In the genomic region with DNA sequence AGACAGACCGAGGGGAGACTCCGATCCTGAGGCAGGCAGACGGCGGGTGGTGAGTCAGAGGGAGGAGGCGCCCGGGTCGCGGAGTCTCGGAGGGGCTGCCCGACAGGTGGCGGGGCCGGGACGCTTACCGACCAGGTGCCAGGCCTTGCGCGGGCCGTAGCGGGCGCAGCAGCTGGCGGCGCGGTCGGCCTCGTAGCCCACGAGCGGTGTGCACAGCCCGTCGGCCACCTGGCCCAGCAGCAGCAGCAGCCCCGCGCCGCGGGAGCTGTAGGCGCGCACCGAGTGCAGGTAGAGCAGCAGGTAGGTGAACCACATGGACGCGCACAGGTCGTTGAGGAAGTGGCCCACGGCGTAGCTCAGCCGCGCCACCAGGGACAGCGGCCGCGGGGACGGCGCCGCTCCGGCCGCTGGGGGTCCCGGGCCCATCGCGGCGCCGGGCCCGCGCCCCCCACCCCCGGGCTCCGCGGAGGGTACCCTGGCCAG, we compare ENCODE assay signal across 8 cellular contexts. TPM values are rescaled to one million over a fixed set of nuclear protein-coding genes. Genes with fewer than 3 reads are reported as not detected.
A peak's percentile ranks its signal among the peaks of the same experiment; 100 is the strongest.
DNase-seq lines count a peak whose midpoint lies in the region; ATAC-seq, FAIRE-seq and TF ChIP-seq lines count a peak whose summit lies in the region.

No MANE protein-coding gene starts in this region.

- H3K4me1 Mint-ChIP-seq in effector memory CD8-positive, alpha-beta T cell (ENCODE audit: low read depth in 2 of 2), result peaks cover 31 to 38% of the 10 kb centered on the region in 2 donors
- H3K4me1 Mint-ChIP-seq in natural killer cell, result peaks cover 21 to 37% of the 10 kb centered on the region in 2 donors

- ATAC-seq in GM19455 (IDR thresholded peaks at IDR 0.05; ENCODE audit: unreplicated experiment) (peak; percentile 35), natural killer cell (peak; percentile 22 to 50 (median 38))
- ATAC-seq in effector memory CD8-positive, alpha-beta T cell (replicated peaks), result peak; percentile 35

- intact Hi-C loops in natural killer cell (cut with micrococcal nuclease), result no loop called here

- TF ChIP-seq EP300 in suprapubic skin (IDR thresholded peaks at IDR 0.05), result no peak

- peak overlapping the region; percentile 72 for H3K4me3 ChIP-seq in BJ (ENCODE audit: low read depth, low read length)
- H3K4me3 ChIP-seq in Jurkat, Clone E6-1 (ENCODE audit: low read length), result peak overlapping the region; percentile 68
- peak overlapping the region; percentile 92 for H3K4me3 ChIP-seq in suprapubic skin

- no peaks in the 10 kb centered on the region for H3K27me3 Mint-ChIP-seq in effector memory CD8-positive, alpha-beta T cell
- no peaks in the 10 kb centered on the region for H3K27me3 Mint-ChIP-seq in natural killer cell (ENCODE audit: low read depth in 2 of 2)

- H3K27me3 ChIP-seq in BJ (ENCODE audit: control insufficient read depth, insufficient read depth, low read length) (no peaks in the 10 kb centered on the region), suprapubic skin (no peaks in the 10 kb centered on the region)

- H3K36me3 ChIP-seq in BJ (ENCODE audit: control insufficient read depth, insufficient read depth, low read length), result no peaks in the 10 kb centered on the region
- no peaks in the 10 kb centered on the region for H3K36me3 ChIP-seq in suprapubic skin

- peak overlapping the region; percentile 88 for H3K27ac ChIP-seq in suprapubic skin

- POLR2A ChIA-PET in BJ (lab: Charles Lee), result no interaction called here

- no peaks in the 10 kb centered on the region for H3K9me3 Mint-ChIP-seq in effector memory CD8-positive, alpha-beta T cell
- H3K9me3 Mint-ChIP-seq in natural killer cell, result no peaks in the 10 kb centered on the region

- no peak for DNase-seq in BJ (ENCODE audit: low read depth)
- DNase-seq in Jurkat, Clone E6-1 (ENCODE audit: low read depth, low spot score), result no peak
- peak; percentile 66 to 72 for DNase-seq in activated CD4-positive, alpha-beta T cell treated with anti-CD3 and anti-CD28 coated beads, Interleukin-2, amount 50 U/mL, for 48 hours
- peak; percentile 41 to 51 (median 46) for DNase-seq in effector memory CD8-positive, alpha-beta T cell
- peak; percentile 71 for DNase-seq in natural killer cell
- no peak for DNase-seq in suprapubic skin (ENCODE audit: low spot score in 2 of 2)
- DNase-seq in D721Med (ENCODE audit: insufficient read length, low spot score), result no peak

- TF ChIP-seq CTCF in BJ (IDR thresholded peaks at IDR 0.05; ENCODE audit: insufficient read depth, low read depth, low read length) (no peak), natural killer cell (IDR thresholded peaks at IDR 0.05) (peak; percentile 11), suprapubic skin (IDR thresholded peaks at IDR 0.05) (no peak), D721Med (IDR thresholded peaks at IDR 0.05; ENCODE audit: insufficient read depth, missing control alignments) (no peak)

- peak overlapping the region; percentile 87 to 95 for H3K4me3 Mint-ChIP-seq in effector memory CD8-positive, alpha-beta T cell
- peak overlapping the region; percentile 96 for H3K4me3 Mint-ChIP-seq in natural killer cell

- peaks cover 40% of the 10 kb centered on the region for H3K4me1 ChIP-seq in suprapubic skin

- 0% methylated on average over 4 of the region's 60 CpGs for WGBS in suprapubic skin

- no peaks in the 10 kb centered on the region for H3K9me3 ChIP-seq in suprapubic skin

- FAIRE-seq in D721Med (lab: Jason Lieb, UNC), result no peak

- TF ChIP-seq POLR2A in suprapubic skin (IDR thresholded peaks at IDR 0.05), result no peak

- peak overlapping the region; percentile 88 to 95 for H3K27ac Mint-ChIP-seq in effector memory CD8-positive, alpha-beta T cell
- H3K27ac Mint-ChIP-seq in natural killer cell, result peak overlapping the region; percentile 83 to 98

- peaks cover 24% of the 10 kb centered on the region for H3K36me3 Mint-ChIP-seq in effector memory CD8-positive, alpha-beta T cell (ENCODE audit: insufficient read depth)
- H3K36me3 Mint-ChIP-seq in natural killer cell, result no peaks in the 10 kb centered on the region

- CTCF ChIA-PET in BJ (lab: Yijun Ruan, JAX), result interaction anchor here (0.8 to 5.8 kb wide), 2 partner anchors 11 to 17 kb away, joined by 3 to 57 read pairs; no protein-coding TSS in a partner anchor

RNA-seq across cellular contexts. Expression of gene MFSD12, which starts 0.4 kb away (rescaled TPM):
- 35.0 and 54.7 TPM in 2 replicates for polyA plus RNA-seq in BJ (2011; rRNA removed)
- 41.3 and 58.2 TPM in 2 replicates for polyA minus RNA-seq in BJ (2011; rRNA and poly(A)+ RNA removed)
- 61.0 TPM for polyA plus RNA-seq in Jurkat, Clone E6-1 (2012; ENCODE audit: insufficient read depth, insufficient read length)
- total RNA-seq in natural killer cell (10 to 100 TPM; 29.8 to 34.5 (median 33.6) TPM), suprapubic skin (100 to 1,000 TPM in 2 of 4 donors, 10 to 100 TPM in 2; 60.4 to 206 (median 119) TPM)

RNA-seq across cellular contexts. Expression of gene HMG20B, which starts 15.7 kb away (rescaled TPM):
- 39.7 and 54.2 TPM in 2 replicates for polyA plus RNA-seq in BJ (2011; rRNA removed)
- polyA minus RNA-seq in BJ (2011; rRNA and poly(A)+ RNA removed), result 10.2 and 14.9 TPM in 2 replicates
- 104 TPM for polyA plus RNA-seq in Jurkat, Clone E6-1 (2012; ENCODE audit: insufficient read depth, insufficient read length)
- 10 to 100 TPM; 45.8 to 57.5 (median 52.1) TPM for total RNA-seq in natural killer cell
- total RNA-seq in suprapubic skin, result 100 to 1,000 TPM in 3 of 4 donors, 10 to 100 TPM in 1; 87.9 to 135 (median 118) TPM

RNA-seq across cellular contexts. Expression of gene TEKTIP1, which starts 18.0 kb away (rescaled TPM):
- not detected in 2 replicates for polyA plus RNA-seq in BJ (2011; rRNA removed)
- polyA minus RNA-seq in BJ (2011; rRNA and poly(A)+ RNA removed), result not detected in 2 replicates
- polyA plus RNA-seq in Jurkat, Clone E6-1 (2012; ENCODE audit: insufficient read depth, insufficient read length), result 3.6 TPM
- total RNA-seq in natural killer cell (10 to 100 TPM in 1 of 3 donors, 1 to 10 TPM in 2; 5.9 to 11.6 (median 6.4) TPM), suprapubic skin (1 to 10 TPM in 2 of 4 donors, not detected in 2; 2.4 to 5.2 TPM)

RNA-seq across cellular contexts. Expression of gene GIPC3, which starts 28.3 kb away (rescaled TPM):
- 0.36 and 0.63 TPM in 2 replicates for polyA plus RNA-seq in BJ (2011; rRNA removed)
- 0.47 and 0.72 TPM in 2 replicates for polyA minus RNA-seq in BJ (2011; rRNA and poly(A)+ RNA removed)
- polyA plus RNA-seq in Jurkat, Clone E6-1 (2012; ENCODE audit: insufficient read depth, insufficient read length), result 7.4 TPM
- under 1 TPM; 0.28 to 0.66 (median 0.56) TPM for total RNA-seq in natural killer cell
- under 1 TPM; 0.19 to 0.89 (median 0.37) TPM for total RNA-seq in suprapubic skin

RNA-seq across cellular contexts. Expression of gene TBXA2R, which starts 49.7 kb away (rescaled TPM):
- 0.54 and 1.2 TPM in 2 replicates for polyA plus RNA-seq in BJ (2011; rRNA removed)
- 0.62 and 1.00 TPM in 2 replicates for polyA minus RNA-seq in BJ (2011; rRNA and poly(A)+ RNA removed)
- not detected for polyA plus RNA-seq in Jurkat, Clone E6-1 (2012; ENCODE audit: insufficient read depth, insufficient read length)
- total RNA-seq in natural killer cell, result 1 to 10 TPM; 1.4 to 2.1 (median 2.1) TPM
- under 1 TPM; 0.32 to 0.85 (median 0.41) TPM for total RNA-seq in suprapubic skin

Comparison
In these comparisons a context has a peak if more than half of its experiments do, and no peak if none do; other contexts are left out.
1. DNase-seq: peak in activated CD4-positive, alpha-beta T cell treated with anti-CD3 and anti-CD28 coated beads, Interleukin-2, amount 50 U/mL, for 48 hours (2 of 2), effector memory CD8-positive, alpha-beta T cell (3 of 3) and natural killer cell (single experiment); none in BJ (single experiment), Jurkat, Clone E6-1 (single experiment), suprapubic skin (0 of 2) and D721Med (single experiment).
2. Peak in every context shown above with its lines, with median percentiles within 50 percentile points of each other: H3K4me3 ChIP-seq and ATAC-seq.